In the genomic region with DNA sequence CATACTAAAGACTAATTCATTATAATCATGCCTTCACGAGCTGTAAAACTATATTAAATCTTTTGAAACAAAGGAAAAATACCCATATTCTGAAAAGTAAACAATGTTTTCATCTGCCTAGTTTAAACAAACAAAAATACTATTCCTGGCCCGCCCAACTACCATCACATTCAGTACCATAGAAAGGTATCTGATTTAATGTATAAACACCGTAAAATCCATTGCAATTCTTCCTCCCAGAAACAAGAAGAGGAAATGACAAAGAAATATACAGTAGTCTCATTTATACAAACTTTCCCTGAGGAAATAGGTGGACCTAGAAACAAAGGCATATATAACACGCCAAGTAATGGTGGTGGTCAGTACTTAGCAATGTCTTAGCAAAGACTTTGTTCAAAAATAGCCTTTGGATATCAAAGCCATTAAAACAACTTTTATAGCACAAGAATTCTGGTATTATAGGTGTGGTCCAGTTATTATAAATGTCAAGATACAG, we compare ENCODE assay signal across 15 cellular contexts.
DNase-seq lines count a peak whose midpoint lies in the region; ATAC-seq, FAIRE-seq and TF ChIP-seq lines count a peak whose summit lies in the region.
"Had no signal": no experiment of that assay in that cellular context is flagged by ENCODE, and none has a peak within 500 bp of the region (broad histone marks: within the 10 kb centered on the region; RNA-seq: fewer than 3 reads in every experiment).

No MANE protein-coding gene starts in this region.

- H3K27ac ChIP-seq in VCaP (peak overlapping the region; percentile 56), SK-N-SH (ENCODE audit: low read depth in 2 of 2, low read length in 1 of 2) (no peak overlapping the region), dorsolateral prefrontal cortex (peak overlapping the region in 16 of 59 donors; percentile 1 to 46 (median 16))
- H3K27ac ChIP-seq: BLaER1, HL-60 had no signal

- no peaks in the 10 kb centered on the region; a peak in 2 of 4 replicates for H3K4me1 ChIP-seq in SK-N-SH (ENCODE audit: control insufficient read depth in 1 of 2, insufficient read depth in 2 of 2, low read depth in 1 of 2, low read length in 1 of 2)
- H3K4me1 ChIP-seq: BLaER1 had no signal

- no peaks in the 10 kb centered on the region for H4K20me1 ChIP-seq in SK-N-SH (ENCODE audit: insufficient read depth)
- H4K20me1 ChIP-seq: BLaER1 had no signal

- H3K79me2 ChIP-seq in SK-N-SH (ENCODE audit: insufficient read depth), result no peaks in the 10 kb centered on the region

- H3K4me2 ChIP-seq in SK-N-SH, result no peak overlapping the region
- H3K4me2 ChIP-seq: BLaER1 had no signal

- POLR2A ChIA-PET in SK-N-SH (lab: Yijun Ruan, JAX), result no interaction called here

- DNase-seq in D721Med (ENCODE audit: insufficient read length, low spot score) (no peak), left colon (no peak), SK-N-SH (no peak), dorsolateral prefrontal cortex (no peak)
- DNase-seq: AML-193; Caco-2; CD8-positive, alpha-beta memory T cell; DMS53; GF-D8 had no signal

- intact Hi-C loops in left colon (cut with DNase I, micrococcal nuclease) (no loop called here), dorsolateral prefrontal cortex (cut with DNase I) (no loop called here)

- FAIRE-seq in D721Med (lab: Jason Lieb, UNC), result peak; percentile 35
- FAIRE-seq: H54 had no signal

- no peak overlapping the region for H3K4me3 ChIP-seq in SK-N-SH (ENCODE audit: low read depth in 2 of 2, low read length in 1 of 2)
- no peak overlapping the region for H3K4me3 ChIP-seq in dorsolateral prefrontal cortex
- H3K4me3 ChIP-seq: BLaER1 had no signal

- H3F3A ChIP-seq in SK-N-SH (replicated peaks; ENCODE audit: insufficient read depth), result no peaks in the 10 kb centered on the region

- no peak for TF ChIP-seq CTCF in D721Med (IDR thresholded peaks at IDR 0.05; ENCODE audit: insufficient read depth, missing control alignments)
- TF ChIP-seq CTCF in VCaP (conservative IDR thresholded peaks at IDR 0.05), result no peak
- TF ChIP-seq CTCF in SK-N-SH (IDR thresholded peaks at IDR 0.05), result no peak
- no peak for TF ChIP-seq CTCF in dorsolateral prefrontal cortex (IDR thresholded peaks at IDR 0.05 in 54 of 56, conservative IDR thresholded peaks at IDR 0.05 in 2 of 56; ENCODE audit: low read depth in 1 of 56, partially characterized antibody in 56 of 56)

- no peaks in the 10 kb centered on the region for H3K9me3 ChIP-seq in SK-N-SH
- H3K9me3 ChIP-seq: BLaER1, Caco-2 had no signal

- no peaks in the 10 kb centered on the region for H3K36me3 ChIP-seq in SK-N-SH (replicated peaks in 1 of 2; ENCODE audit: control insufficient read depth in 1 of 2, insufficient read depth in 2 of 2, low read length in 1 of 2)
- H3K36me3 ChIP-seq: BLaER1 had no signal

- CTCF ChIA-PET in SK-N-SH (lab: Yijun Ruan, JAX), result no interaction called here

- H2AFZ ChIP-seq in SK-N-SH (ENCODE audit: low read depth), result no peak overlapping the region

- ATAC-seq in left colon (peak; percentile 32), GM18867 (IDR thresholded peaks at IDR 0.05; ENCODE audit: unreplicated experiment) (no peak)
- ATAC-seq: HCT116 had no signal

- TF ChIP-seq EP300 in SK-N-SH (IDR thresholded peaks at IDR 0.05; ENCODE audit: borderline replicate concordance in 1 of 2, low read depth in 1 of 2, low read length in 1 of 2), result no peak

- WGBS in SK-N-SH (ENCODE audit: low lambda C conversion rate), result 95% methylated on average over 4 of the region's 4 CpGs

- no peak overlapping the region for H3K9ac ChIP-seq in SK-N-SH
- H3K9ac ChIP-seq: BLaER1 had no signal

- no peaks in the 10 kb centered on the region; the same call in 1 of the 2 replicates for H3K9me2 ChIP-seq in SK-N-SH

- H3K27me3 ChIP-seq in SK-N-SH (ENCODE audit: insufficient read depth), result no peaks in the 10 kb centered on the region
- peaks cover 0 to 3% (median 0%) of the 10 kb centered on the region in 45 donors for H3K27me3 ChIP-seq in dorsolateral prefrontal cortex
- H3K27me3 ChIP-seq: BLaER1 had no signal

- no peak for TF ChIP-seq RAD21 in SK-N-SH (IDR thresholded peaks at IDR 0.05; ENCODE audit: low read length)

TF ChIP-seq in SK-N-SH, 30 proteins besides CTCF, POLR2A, EP300 and RAD21:
- TF ChIP-seq GABPA (IDR thresholded peaks at IDR 0.05; ENCODE audit: low read depth) (no peak), USF2 (IDR thresholded peaks at IDR 0.05; ENCODE audit: borderline replicate concordance, low read depth, low read length) (no peak), JUND (IDR thresholded peaks at IDR 0.05) (no peak), POLR2AphosphoS5 (IDR thresholded peaks at IDR 0.05; ENCODE audit: low read depth, low read length) (no peak), MXI1 (IDR thresholded peaks at IDR 0.05; ENCODE audit: low read depth, low read length) (no peak), TCF12 (IDR thresholded peaks at IDR 0.05) (no peak), TAF1 (IDR thresholded peaks at IDR 0.05; ENCODE audit: borderline replicate concordance, low read depth, low read length) (no peak), ZBTB33 (IDR thresholded peaks at IDR 0.05; ENCODE audit: borderline replicate concordance, low read depth) (no peak), SMC3 (IDR thresholded peaks at IDR 0.05; ENCODE audit: low read depth, low read length) (no peak), GATA2 (CRISPR knock-in tag; IDR thresholded peaks at IDR 0.05) (no peak), NRF1 (IDR thresholded peaks at IDR 0.05; ENCODE audit: low read depth, low read length) (no peak), RCOR1 (IDR thresholded peaks at IDR 0.05; ENCODE audit: low read length) (no peak), NFIC (IDR thresholded peaks at IDR 0.05; ENCODE audit: borderline replicate concordance) (no peak), FOSL2 (IDR thresholded peaks at IDR 0.05; ENCODE audit: borderline replicate concordance, low read depth) (no peak)
- TF ChIP-seq, protein P1, sequence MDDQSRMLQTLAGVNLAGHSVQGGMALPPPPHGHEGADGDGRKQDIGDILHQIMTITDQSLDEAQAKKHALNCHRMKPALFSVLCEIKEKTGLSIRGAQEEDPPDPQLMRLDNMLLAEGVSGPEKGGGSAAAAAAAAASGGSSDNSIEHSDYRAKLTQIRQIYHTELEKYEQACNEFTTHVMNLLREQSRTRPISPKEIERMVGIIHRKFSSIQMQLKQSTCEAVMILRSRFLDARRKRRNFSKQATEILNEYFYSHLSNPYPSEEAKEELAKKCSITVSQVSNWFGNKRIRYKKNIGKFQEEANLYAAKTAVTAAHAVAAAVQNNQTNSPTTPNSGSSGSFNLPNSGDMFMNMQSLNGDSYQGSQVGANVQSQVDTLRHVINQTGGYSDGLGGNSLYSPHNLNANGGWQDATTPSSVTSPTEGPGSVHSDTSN (IDR thresholded peaks at IDR 0.05), result no peak
